ENCODE assay signal across 12 cellular contexts in the genomic region with DNA sequence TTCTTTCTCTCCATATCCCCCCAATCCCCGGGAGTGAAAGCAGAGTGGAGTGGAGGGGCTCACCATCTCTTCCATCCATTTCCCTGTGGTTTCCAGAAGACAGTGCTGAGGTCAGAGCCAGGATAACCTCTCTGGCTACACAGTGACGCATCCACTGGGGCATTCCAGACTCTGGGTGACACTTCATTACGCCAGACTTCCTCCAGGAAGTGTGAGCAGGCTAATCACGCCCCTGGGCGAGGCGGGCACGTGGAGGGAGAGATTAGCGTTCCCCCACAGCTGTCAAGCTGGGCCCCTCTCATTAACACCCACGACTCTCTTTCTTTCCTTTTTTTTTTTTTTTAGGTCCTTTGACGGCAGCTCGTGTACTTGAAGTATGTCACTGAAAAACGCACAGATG.
A peak's percentile ranks its signal among the peaks of the same experiment; 100 is the strongest.
DNase-seq lines count a peak whose midpoint lies in the region; ATAC-seq, FAIRE-seq and TF ChIP-seq lines count a peak whose summit lies in the region.
"Had no signal": no experiment of that assay in that cellular context is flagged by ENCODE, and none has a peak within 500 bp of the region (broad histone marks: within the 10 kb centered on the region; RNA-seq: fewer than 3 reads in every experiment).

No MANE protein-coding gene starts in this region.

- ATAC-seq in left cardiac atrium (peak in 1 of 2 donors; percentile 59), activated B cell treated with CpG ODN at 0.5 μM for 24 hours (ENCODE audit: low read depth) (no peak), HG02571 (IDR thresholded peaks at IDR 0.05; ENCODE audit: unreplicated experiment) (no peak)
- ATAC-seq in CD4-positive, alpha-beta T cell (ENCODE audit: poor library complexity): no peak

- H3K4me3 ChIP-seq in right atrium auricular region (no peak overlapping the region), endodermal cell (ENCODE audit: low read length) (no peak overlapping the region)
- H3K4me3 ChIP-seq: dorsolateral prefrontal cortex had no signal

- DNase-seq in left cardiac atrium (peak; percentile 29), right atrium auricular region (ENCODE audit: low spot score) (no peak), activated B cell treated with CpG ODN at 0.5 μM for 24 hours (no peak), kidney tubule cell (ENCODE audit: low spot score) (peak; percentile 75), GM12891 (ENCODE audit: insufficient read length, low spot score) (no peak), endodermal cell (no peak)
- DNase-seq in CD4-positive, alpha-beta T cell: no peak
- DNase-seq: activated naive CD4-positive, alpha-beta T cell treated with anti-CD3 and anti-CD28 coated beads, Interleukin-2, amount 50 U/mL, for 16 hours; GDM1 had no signal

- H3K4me3 Mint-ChIP-seq in activated B cell treated with CpG ODN at 0.5 μM for 24 hours (no peak overlapping the region), endodermal cell (no peak overlapping the region)
- H3K4me3 Mint-ChIP-seq in CD4-positive, alpha-beta T cell: no peak overlapping the region

- H3K27me3 ChIP-seq in right atrium auricular region: no peaks in the 10 kb centered on the region
- no peaks in the 10 kb centered on the region for H3K27me3 ChIP-seq in CD4-positive, alpha-beta T cell (ENCODE audit: control insufficient read depth, insufficient read depth, low read length)
- H3K27me3 ChIP-seq in endodermal cell (ENCODE audit: control insufficient read depth, insufficient read depth, low read length, poor library complexity, severe bottlenecking): no peaks in the 10 kb centered on the region

- H3K9me3 Mint-ChIP-seq in activated B cell treated with CpG ODN at 0.5 μM for 24 hours (no peaks in the 10 kb centered on the region), endodermal cell (no peaks in the 10 kb centered on the region)
- H3K9me3 Mint-ChIP-seq in CD4-positive, alpha-beta T cell: no peaks in the 10 kb centered on the region
- H3K9me3 Mint-ChIP-seq: IgD-negative memory B cell had no signal

- H3K27ac Mint-ChIP-seq in activated B cell treated with CpG ODN at 0.5 μM for 24 hours (peak overlapping the region; percentile 43), endodermal cell (no peak overlapping the region)
- no peak overlapping the region for H3K27ac Mint-ChIP-seq in CD4-positive, alpha-beta T cell

- H3K27ac ChIP-seq in right atrium auricular region (no peak overlapping the region), endodermal cell (ENCODE audit: low read depth, low read length) (no peak overlapping the region)
- no peak overlapping the region for H3K27ac ChIP-seq in CD4-positive, alpha-beta T cell (ENCODE audit: low read depth, low read length)

- intact Hi-C loops in left cardiac atrium (cut with DNase I) (no loop called here), activated B cell treated with CpG ODN at 0.5 μM for 24 hours (cut with micrococcal nuclease) (loop anchor here (10.0 kb wide), 1 partner anchor 377 kb away; no protein-coding TSS in a partner anchor)
- intact Hi-C loops in CD4-positive, alpha-beta T cell (cut with DNase I, micrococcal nuclease): no loop called here

- no peak for TF ChIP-seq POLR2A in GM12891 (IDR thresholded peaks at IDR 0.05; ENCODE audit: low read depth, low read length)

- H3K4me1 ChIP-seq in right atrium auricular region: peaks cover 0 to 15% of the 10 kb centered on the region in 2 donors
- no peaks in the 10 kb centered on the region for H3K4me1 ChIP-seq in endodermal cell (ENCODE audit: control insufficient read depth, insufficient read depth, low read length)

- 83 to 84% methylated on average over 11 to 12 of the region's 12 CpGs for WGBS in endodermal cell (ENCODE audit: insufficient coverage in 1 of 2, insufficient read length in 1 of 2), 2 experiments

- H3K9me3 ChIP-seq in right atrium auricular region (no peaks in the 10 kb centered on the region), endodermal cell (ENCODE audit: control insufficient read depth, low read length) (no peaks in the 10 kb centered on the region)
- no peaks in the 10 kb centered on the region for H3K9me3 ChIP-seq in CD4-positive, alpha-beta T cell (ENCODE audit: control insufficient read depth, low read length)

- POLR2A ChIA-PET in activated B cell treated with CpG ODN at 0.5 μM for 24 hours (lab: Charles Lee): no interaction called here
- POLR2A ChIA-PET in CD4-positive, alpha-beta T cell (lab: Charles Lee): no interaction called here

- H3K36me3 ChIP-seq in right atrium auricular region (no peaks in the 10 kb centered on the region), endodermal cell (ENCODE audit: control insufficient read depth, insufficient read depth, low read length) (no peaks in the 10 kb centered on the region)

- CTCF ChIA-PET in activated B cell treated with CpG ODN at 0.5 μM for 24 hours (lab: Charles Lee): no interaction called here
- CTCF ChIA-PET in CD4-positive, alpha-beta T cell (lab: Charles Lee): interaction anchor here (0.6 kb wide), 1 partner anchor 509 kb away, joined by 3 read pairs; no protein-coding TSS in a partner anchor

- H3K27me3 Mint-ChIP-seq in activated B cell treated with CpG ODN at 0.5 μM for 24 hours: no peaks in the 10 kb centered on the region
- H3K27me3 Mint-ChIP-seq in CD4-positive, alpha-beta T cell: no peaks in the 10 kb centered on the region
- peaks cover 5% of the 10 kb centered on the region for H3K27me3 Mint-ChIP-seq in endodermal cell (ENCODE audit: insufficient read depth)
- H3K27me3 Mint-ChIP-seq: IgD-negative memory B cell had no signal

- no peak for FAIRE-seq in GM12891 (lab: Jason Lieb, UNC)

- TF ChIP-seq CTCF in right atrium auricular region (IDR thresholded peaks at IDR 0.05): no peak
- TF ChIP-seq CTCF in activated B cell treated with CpG ODN at 0.5 μM for 24 hours (IDR thresholded peaks at IDR 0.05): no peak
- TF ChIP-seq CTCF in CD4-positive, alpha-beta T cell (IDR thresholded peaks at IDR 0.05): no peak
- no peak for TF ChIP-seq CTCF in endodermal cell (conservative IDR thresholded peaks at IDR 0.05)

- H3K4me1 Mint-ChIP-seq in activated B cell treated with CpG ODN at 0.5 μM for 24 hours (peaks cover 79% of the 10 kb centered on the region), endodermal cell (peaks cover 9% of the 10 kb centered on the region)
- peaks cover 10% of the 10 kb centered on the region for H3K4me1 Mint-ChIP-seq in CD4-positive, alpha-beta T cell (ENCODE audit: low read depth)

- H3K36me3 Mint-ChIP-seq in activated B cell treated with CpG ODN at 0.5 μM for 24 hours (ENCODE audit: low read depth) (peaks cover 52% of the 10 kb centered on the region), endodermal cell (ENCODE audit: low read depth) (no peaks in the 10 kb centered on the region)
- H3K36me3 Mint-ChIP-seq in CD4-positive, alpha-beta T cell (ENCODE audit: low read depth): no peaks in the 10 kb centered on the region

- H3K9ac ChIP-seq in endodermal cell (ENCODE audit: extremely low read depth, low read length, poor library complexity, severe bottlenecking): no peak overlapping the region

TF ChIP-seq in GM12891, 5 proteins besides CTCF, POLR2A, EP300 and RAD21:
- TF ChIP-seq TAF1 (IDR thresholded peaks at IDR 0.05; ENCODE audit: low read depth, low read length) (no peak), POLR2AphosphoS5 (IDR thresholded peaks at IDR 0.05; ENCODE audit: low read depth, low read length) (no peak), POU2F2 (IDR thresholded peaks at IDR 0.05; ENCODE audit: low read depth, low read length) (no peak), SPI1 (IDR thresholded peaks at IDR 0.05; ENCODE audit: low read depth, low read length) (no peak), PAX5 (IDR thresholded peaks at IDR 0.05; ENCODE audit: insufficient read depth, low read length, severe bottlenecking) (no peak)

Comparison
In these comparisons a context has a peak if more than half of its experiments do, and no peak if none do; other contexts are left out.
1. DNase-seq: peak in left cardiac atrium (single experiment) and kidney tubule cell (single experiment); none in right atrium auricular region (single experiment), activated B cell treated with CpG ODN at 0.5 μM for 24 hours (single experiment), GM12891 (single experiment), CD4-positive, alpha-beta T cell (0 of 10) and endodermal cell (single experiment).